In genomic region chr5:15502208-15502607, GRCh38 we compare ENCODE assay signal across 10 cellular contexts. TPM values are rescaled to one million over a fixed set of nuclear protein-coding genes. Genes with fewer than 3 reads are reported as not detected.
DNase-seq lines count a peak whose midpoint lies in the region; ATAC-seq and TF ChIP-seq lines count a peak whose summit lies in the region.
"Had no signal": no experiment of that assay in that cellular context is flagged by ENCODE, and none has a peak within 500 bp of the region (broad histone marks: within the 10 kb centered on the region; RNA-seq: fewer than 3 reads in every experiment).

No MANE protein-coding gene starts in this region.

- peaks cover 3% of the 10 kb centered on the region; the same call in 1 of the 2 replicates for H3K9me1 ChIP-seq in IMR-90 (ENCODE audit: insufficient read depth, low read length)

- intact Hi-C loops in IMR-90 (cut with micrococcal nuclease): loop anchor here (5.0 kb wide), 3 partner anchors 200 to 430 kb away; no protein-coding TSS in a partner anchor
- intact Hi-C loops in esophagus muscularis mucosa (cut with DNase I): loop anchor here (5.0 kb wide), 2 partner anchors 80 to 320 kb away; no protein-coding TSS in a partner anchor
- intact Hi-C loops in naive thymus-derived CD4-positive, alpha-beta T cell (cut with micrococcal nuclease): no loop called here

- H3K4me1 ChIP-seq in IMR-90 (ENCODE audit: control insufficient read depth, insufficient read depth, low read length): peaks cover 2% of the 10 kb centered on the region; the same call in 1 of the 2 replicates
- peaks cover 24 to 50% (median 44%) of the 10 kb centered on the region in 4 donors for H3K4me1 ChIP-seq in esophagus muscularis mucosa
- H3K4me1 ChIP-seq in naive thymus-derived CD4-positive, alpha-beta T cell (ENCODE audit: control insufficient read depth in 2 of 2, insufficient read depth in 2 of 2, low read length in 2 of 2): no peaks in the 10 kb centered on the region

- peak overlapping the region; percentile 7 to 77; a peak in 2 of 4 replicates for H4K8ac ChIP-seq in IMR-90 (ENCODE audit: low read depth in 2 of 2, low read length in 2 of 2)

- H3K27me3 ChIP-seq in IMR-90 (ENCODE audit: control insufficient read depth, insufficient read depth, low read length) (no peaks in the 10 kb centered on the region), esophagus muscularis mucosa (no peaks in the 10 kb centered on the region)
- peaks cover 0 to 3% of the 10 kb centered on the region in 2 donors for H3K27me3 ChIP-seq in naive thymus-derived CD4-positive, alpha-beta T cell (ENCODE audit: control insufficient read depth in 2 of 2, insufficient read depth in 2 of 2, low read length in 2 of 2)

- no peak for TF ChIP-seq RAD21 in IMR-90 (IDR thresholded peaks at IDR 0.05; ENCODE audit: low read length)

- no peak overlapping the region for H2AK5ac ChIP-seq in IMR-90 (ENCODE audit: low read depth, low read length)

- no peak overlapping the region for H3K23ac ChIP-seq in IMR-90 (ENCODE audit: low read depth, low read length)

- POLR2A ChIA-PET in IMR-90 (lab: Charles Lee; ENCODE audit: unreplicated experiment): no interaction called here
- POLR2A ChIA-PET in naive thymus-derived CD4-positive, alpha-beta T cell (lab: Charles Lee): no interaction called here

- TF ChIP-seq POLR2A in IMR-90 (IDR thresholded peaks at IDR 0.05; ENCODE audit: low read depth, low read length) (no peak), esophagus muscularis mucosa (IDR thresholded peaks at IDR 0.05; ENCODE audit: low read depth) (no peak)

- H4K5ac ChIP-seq in IMR-90 (ENCODE audit: low read depth, low read length): peak overlapping the region; percentile 15; the same call in 1 of the 2 replicates

- peak; percentile 3; the same call in 1 of the 2 replicates for ATAC-seq in IMR-90 (ENCODE audit: low read depth)
- no peak for ATAC-seq in naive thymus-derived CD4-positive, alpha-beta T cell

- H2AK9ac ChIP-seq in IMR-90 (replicated peaks; ENCODE audit: low read depth, low read length, poor library complexity): no peak overlapping the region

- H3K4me2 ChIP-seq in IMR-90 (ENCODE audit: low read depth, low read length): peak overlapping the region; percentile 90

- H2BK20ac ChIP-seq in IMR-90 (ENCODE audit: low read depth, low read length): 0 out of 2 replicates have a peak overlapping the region, but pooled peaks have one; percentile 16

- H3K18ac ChIP-seq in IMR-90 (ENCODE audit: low read depth, low read length): peak overlapping the region; percentile 16; the same call in 1 of the 2 replicates

- no peaks in the 10 kb centered on the region for H4K20me1 ChIP-seq in IMR-90 (ENCODE audit: insufficient read depth, low read length)

- no peak overlapping the region for H3K27ac Mint-ChIP-seq in nephron progenitor cell
- no peak overlapping the region for H3K27ac Mint-ChIP-seq in naive thymus-derived CD4-positive, alpha-beta T cell

- H3K9me3 ChIP-seq in IMR-90 (ENCODE audit: control insufficient read depth, insufficient read depth, low read length): no peaks in the 10 kb centered on the region
- H3K9me3 ChIP-seq in esophagus muscularis mucosa: no peaks in the 10 kb centered on the region
- no peaks in the 10 kb centered on the region for H3K9me3 ChIP-seq in naive thymus-derived CD4-positive, alpha-beta T cell (ENCODE audit: control insufficient read depth in 2 of 3, low read length in 3 of 3)

- no CpG with 5 or more reads among the region's 5 CpGs for WGBS in IMR-90 (ENCODE audit: extremely low coverage in 2 of 2, insufficient read length in 1 of 2), 2 experiments
- 18% methylated on average over 4 of the region's 5 CpGs for WGBS in esophagus muscularis mucosa

- no peaks in the 10 kb centered on the region for H3K9me3 Mint-ChIP-seq in nephron progenitor cell
- H3K9me3 Mint-ChIP-seq in naive thymus-derived CD4-positive, alpha-beta T cell: peaks cover 0 to 18% (median 2%) of the 10 kb centered on the region in 11 donors

- peaks cover 13 to 54% of the 10 kb centered on the region in 2 experiments for H3K79me1 ChIP-seq in IMR-90 (ENCODE audit: low read depth in 1 of 2, low read length in 2 of 2)

- peaks cover 69% of the 10 kb centered on the region for H3K4me1 Mint-ChIP-seq in nephron progenitor cell
- H3K4me1 Mint-ChIP-seq in naive thymus-derived CD4-positive, alpha-beta T cell: no peaks in the 10 kb centered on the region

- H3K4me3 ChIP-seq in IMR-90 (ENCODE audit: insufficient read depth, low read depth, low read length) (peak overlapping the region; percentile 35; the same call in 1 of the 2 replicates), esophagus muscularis mucosa (peak overlapping the region; percentile 72 to 93 (median 86))
- no peak overlapping the region for H3K4me3 ChIP-seq in naive thymus-derived CD4-positive, alpha-beta T cell (ENCODE audit: low read length)

- H3K27me3 Mint-ChIP-seq in nephron progenitor cell (ENCODE audit: low read depth, poor library complexity): peaks cover 6% of the 10 kb centered on the region
- peaks cover 36 to 63% (median 54%) of the 10 kb centered on the region in 5 donors for H3K27me3 Mint-ChIP-seq in naive thymus-derived CD4-positive, alpha-beta T cell

- H3K36me3 Mint-ChIP-seq in nephron progenitor cell (ENCODE audit: low read depth): peaks cover 13% of the 10 kb centered on the region
- H3K36me3 Mint-ChIP-seq in naive thymus-derived CD4-positive, alpha-beta T cell: peaks cover 0 to 5% (median 4%) of the 10 kb centered on the region in 5 donors

- no peak overlapping the region; the same call in 1 of the 2 replicates for H3K56ac ChIP-seq in IMR-90 (ENCODE audit: extremely low read depth, insufficient read depth, low read length)

- H3K27ac ChIP-seq in IMR-90 (ENCODE audit: insufficient read depth, low read length) (peak overlapping the region; percentile 39; the same call in 1 of the 2 replicates), esophagus muscularis mucosa (replicated peaks in 1 of 4) (peak overlapping the region; percentile 86 to 93 (median 90))
- H3K27ac ChIP-seq in naive thymus-derived CD4-positive, alpha-beta T cell (ENCODE audit: low read depth, low read length): no peak overlapping the region
- H3K27ac ChIP-seq: C4-2B had no signal

- dilution Hi-C loops in IMR-90 (cut with HindIII; ENCODE audit: low sequenced_read_pairs, unreplicated experiment): no loop called here

- TF ChIP-seq CTCF in IMR-90 (conservative IDR thresholded peaks at IDR 0.05; ENCODE audit: low read depth, low read length) (no peak), esophagus muscularis mucosa (IDR thresholded peaks at IDR 0.05) (no peak), nephron progenitor cell (IDR thresholded peaks at IDR 0.05) (no peak)

- H3K9ac ChIP-seq in IMR-90 (ENCODE audit: low read depth, low read length): peak overlapping the region; percentile 64; the same call in 1 of the 2 replicates

- peak overlapping the region; percentile 6; the same call in 1 of the 2 replicates for H3K4ac ChIP-seq in IMR-90 (ENCODE audit: low read depth, low read length)

- peak overlapping the region; percentile 35 for H2BK5ac ChIP-seq in IMR-90 (ENCODE audit: low read depth, low read length, poor library complexity, severe bottlenecking)

- peak overlapping the region; percentile 20; the same call in 1 of the 2 replicates for H4K91ac ChIP-seq in IMR-90 (ENCODE audit: insufficient read depth, low read depth, low read length)

- H2BK120ac ChIP-seq in IMR-90 (ENCODE audit: low read depth, low read length): no peak overlapping the region

- H3K14ac ChIP-seq in IMR-90 (replicated peaks; ENCODE audit: low read depth, low read length): peak overlapping the region; percentile 38

- in situ Hi-C loops in IMR-90 (cut with MboI; ENCODE audit: low sequenced_read_pairs): loop anchor here (25.0 kb wide), 1 partner anchor 790 kb away; no protein-coding TSS in a partner anchor

- H2BK15ac ChIP-seq in IMR-90 (ENCODE audit: low read depth, low read length): 0 out of 3 replicates have a peak overlapping the region, but pooled peaks have one; percentile 20

- peak overlapping the region; percentile 94 for H3K4me3 Mint-ChIP-seq in nephron progenitor cell
- H3K4me3 Mint-ChIP-seq in naive thymus-derived CD4-positive, alpha-beta T cell: no peak overlapping the region

- CTCF ChIA-PET in IMR-90 (lab: Yijun Ruan, JAX): interaction anchor here (0.6 to 1.4 kb wide), 7 partner anchors 11 to 1076 kb away, joined by 3 to 5 read pairs (median 3); no protein-coding TSS in a partner anchor
- CTCF ChIA-PET in naive thymus-derived CD4-positive, alpha-beta T cell (lab: Charles Lee): no interaction called here

- H2AFZ ChIP-seq in IMR-90 (replicated peaks; ENCODE audit: low read length, poor library complexity): peak overlapping the region; percentile 8

- H3K36me3 ChIP-seq in IMR-90 (ENCODE audit: control insufficient read depth, insufficient read depth, low read length) (no peaks in the 10 kb centered on the region), esophagus muscularis mucosa (no peaks in the 10 kb centered on the region)
- H3K36me3 ChIP-seq in naive thymus-derived CD4-positive, alpha-beta T cell (ENCODE audit: control insufficient read depth in 2 of 3, insufficient read depth in 3 of 3, low read length in 3 of 3): no peaks in the 10 kb centered on the region

- DNase-seq in A172 (ENCODE audit: low spot score) (peak; percentile 13), IMR-90 (peak; percentile 63), esophagus muscularis mucosa (ENCODE audit: extremely low spot score) (peak; percentile 75), nephron progenitor cell (no peak), DMS114 treated with DMSO at 0.1 percent for 48 hours (lab: John Stamatoyannopoulos, UW; ENCODE audit: unreplicated experiment) (no peak), NCI-H1092 treated with DMSO at 0.1 percent for 48 hours (lab: John Stamatoyannopoulos, UW) (no peak)
- DNase-seq in naive thymus-derived CD4-positive, alpha-beta T cell: no peak
- no peak for DNase-seq in activated T-cell treated with anti-CD3 and anti-CD28 coated beads, Interleukin-2, amount 50 U/mL, for 48 hours
- DNase-seq: NCI-H2029 treated with DMSO at 0.1 percent for 48 hours had no signal

- no peak for TF ChIP-seq EP300 in esophagus muscularis mucosa (IDR thresholded peaks at IDR 0.05)

- BruUV-seq in IMR-90 (replicated peaks; lab: Mats Ljungman, UMichigan): no TSS peak

TF ChIP-seq in IMR-90, 13 proteins besides CTCF, POLR2A, EP300 and RAD21 (continues in another document):
- no peak for TF ChIP-seq FOS (IDR thresholded peaks at IDR 0.05; ENCODE audit: low read depth, low read length)

RNA-seq across cellular contexts. Expression of gene FBXL7, which starts 2.2 kb away (rescaled TPM):
- 4.0 and 4.1 TPM in 2 replicates for total RNA-seq in A172 (2014; rRNA removed; shearing (Covaris generic))
- 4.1 and 4.4 TPM in 2 replicates for total RNA-seq in IMR-90 (2012; rRNA removed)
- polyA plus RNA-seq in IMR-90 (2012; rRNA removed): 10.2 and 11.2 TPM in 2 replicates
- 8.3 and 11.5 TPM in 2 replicates for polyA plus RNA-seq in IMR-90 (2012; cell fraction: cytosol; rRNA removed)
- polyA plus RNA-seq in IMR-90 (2012; cell fraction: nucleus; rRNA removed; ENCODE audit: low replicate concordance): 35.0 and 54.6 TPM in 2 replicates
- total RNA-seq in esophagus muscularis mucosa: 10 to 100 TPM; 25.7 to 37.7 (median 27.6) TPM
- total RNA-seq in naive thymus-derived CD4-positive, alpha-beta T cell: not detected
- polyA plus RNA-seq in naive thymus-derived CD4-positive, alpha-beta T cell: not detected

Comparison
In these comparisons a context has a peak if more than half of its experiments do, and no peak if none do; other contexts are left out.
1. DNase-seq: peak in A172 (single experiment), IMR-90 (single experiment) and esophagus muscularis mucosa (single experiment); none in nephron progenitor cell (single experiment), DMS114 treated with DMSO at 0.1 percent for 48 hours (single experiment), naive thymus-derived CD4-positive, alpha-beta T cell (0 of 9), activated T-cell treated with anti-CD3 and anti-CD28 coated beads, Interleukin-2, amount 50 U/mL, for 48 hours (0 of 2) and NCI-H1092 treated with DMSO at 0.1 percent for 48 hours (single experiment).
2. intact Hi-C loops: an anchor here in IMR-90 (5.0 kb wide) and esophagus muscularis mucosa (5.0 kb wide); none called in naive thymus-derived CD4-positive, alpha-beta T cell.